In the genomic region with DNA sequence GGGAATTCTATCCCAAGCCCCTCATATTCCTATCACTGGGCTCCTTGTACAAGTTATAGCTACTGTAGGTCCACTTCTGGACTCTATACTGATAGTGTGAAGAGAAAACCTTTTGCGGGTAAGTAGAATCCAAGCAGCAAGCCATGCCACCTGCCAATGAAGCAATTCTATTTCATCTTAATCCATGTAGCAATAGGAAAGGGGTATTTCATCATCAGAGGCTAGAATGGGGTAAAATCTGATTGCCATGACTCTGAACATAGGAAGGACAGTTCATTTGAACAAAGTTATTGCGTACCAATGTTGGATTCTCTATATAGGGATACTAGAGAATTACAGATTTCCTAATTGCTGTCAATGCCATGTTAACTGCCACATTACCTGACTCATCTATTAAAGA, we compare ENCODE assay signal across 25 cellular contexts. TPM values are rescaled to one million over a fixed set of nuclear protein-coding genes. Genes with fewer than 3 reads are reported as not detected.
DNase-seq lines count a peak whose midpoint lies in the region; ATAC-seq, FAIRE-seq and TF ChIP-seq lines count a peak whose summit lies in the region.
"Had no signal": no experiment of that assay in that cellular context is flagged by ENCODE, and none has a peak within 500 bp of the region (broad histone marks: within the 10 kb centered on the region; RNA-seq: fewer than 3 reads in every experiment).

No MANE protein-coding gene starts in this region.

- no peak for TF ChIP-seq RAD21 in HepG2 (CRISPR knock-in tag; IDR thresholded peaks at IDR 0.05)

- BruUV-seq in HepG2 (replicated peaks; lab: Mats Ljungman, UMichigan) (no TSS peak), Panc1 (replicated peaks; lab: Mats Ljungman, UMichigan) (no TSS peak)

- no peak for TF ChIP-seq EP300 in HepG2 (IDR thresholded peaks at IDR 0.05; ENCODE audit: low read depth in 2 of 2, low read length in 2 of 2)
- no peak for TF ChIP-seq EP300 in HepG2 (CRISPR knock-in tag; IDR thresholded peaks at IDR 0.05; ENCODE audit: borderline replicate concordance)

- H3K4me2 ChIP-seq in HepG2 (ENCODE audit: low read depth, low read length) = no peak overlapping the region
- H3K4me2 ChIP-seq: BLaER1 had no signal

- TF ChIP-seq POLR2A in HepG2 (IDR thresholded peaks at IDR 0.05; ENCODE audit: insufficient read depth in 1 of 2, low read depth in 2 of 2, low read length in 2 of 2) (no peak), right lobe of liver (IDR thresholded peaks at IDR 0.05) (no peak)

- H3K79me2 ChIP-seq in HepG2 (ENCODE audit: insufficient read depth, low read length) = no peaks in the 10 kb centered on the region

- H3K36me3 ChIP-seq in HepG2 (replicated peaks in 1 of 2; ENCODE audit: control insufficient read depth in 1 of 2, insufficient read depth in 2 of 2, low read length in 2 of 2) = no peaks in the 10 kb centered on the region
- no peaks in the 10 kb centered on the region for H3K36me3 ChIP-seq in right lobe of liver
- H3K36me3 ChIP-seq in Panc1 (ENCODE audit: control insufficient read depth, insufficient read depth, low read length) = no peaks in the 10 kb centered on the region; the same call in 1 of the 2 replicates
- no peaks in the 10 kb centered on the region for H3K36me3 ChIP-seq in subcutaneous abdominal adipose tissue (ENCODE audit: control insufficient read depth in 5 of 5, insufficient read depth in 5 of 5, low read length in 5 of 5)
- H3K36me3 ChIP-seq: BLaER1, heart right ventricle, lower lobe of right lung, ovary, WERI-Rb-1 had no signal

- H3K4me1 ChIP-seq in HepG2 (ENCODE audit: insufficient read depth, low read length) = peaks cover 48% of the 10 kb centered on the region
- peaks cover 0 to 29% (median 0%) of the 10 kb centered on the region in 4 donors for H3K4me1 ChIP-seq in right lobe of liver
- peaks cover 37% of the 10 kb centered on the region for H3K4me1 ChIP-seq in Panc1 (ENCODE audit: control insufficient read depth, insufficient read depth, low read length)
- H3K4me1 ChIP-seq in subcutaneous abdominal adipose tissue (ENCODE audit: control insufficient read depth in 5 of 5, insufficient read depth in 5 of 5, low read length in 5 of 5) = peaks cover 4 to 77% (median 38%) of the 10 kb centered on the region in 5 donors
- H3K4me1 ChIP-seq: foreskin keratinocyte had no signal

- H3K27ac ChIP-seq in HepG2 (ENCODE audit: extremely low read length, insufficient read depth, low read length) (no peak overlapping the region), right lobe of liver (no peak overlapping the region), Panc1 (ENCODE audit: low read length) (peak overlapping the region; percentile 91), subcutaneous abdominal adipose tissue (ENCODE audit: low read depth, low read length) (peak overlapping the region; percentile 74)
- H3K27ac ChIP-seq: BLaER1, foreskin keratinocyte, heart right ventricle, ovary, WERI-Rb-1 had no signal

- H4K20me1 ChIP-seq in HepG2 (ENCODE audit: insufficient read depth, low read length) = no peaks in the 10 kb centered on the region; the same call in 1 of the 2 replicates

- CTCF ChIA-PET in HepG2 (lab: Yijun Ruan, JAX; ENCODE audit: low intra/inter-chr PET ratio, low total read pairs) (no interaction called here), Panc1 (lab: Charles Lee) (no interaction called here)

- DNase-seq in HepG2 (ENCODE audit: low spot score) (no peak), right lobe of liver (no peak), Panc1 (ENCODE audit: low read depth, low spot score) (no peak), fibroblast of gingiva (ENCODE audit: low read depth) (peak; percentile 20), frontal cortex (ENCODE audit: low spot score in 2 of 2) (no peak), middle frontal gyrus (ENCODE audit: extremely low spot score, low spot score) (no peak), NCI-H524 (lab: John Stamatoyannopoulos, UW) (no peak)
- DNase-seq: activated CD4-positive, alpha-beta T cell treated with anti-CD3 and anti-CD28 coated beads, Interleukin-2, amount 10 ng/mL, durations not matched to agents 24 days and 14 days; activated naive CD8-positive, alpha-beta T cell treated with anti-CD3 and anti-CD28 coated beads, Interleukin-2, amount 50 U/mL, for 24 hours; activated T-cell treated with anti-CD3 and anti-CD28 coated beads, Interleukin-2, amount 50 U/mL, for 4 hours; heart right ventricle; lower lobe of right lung; NCI-H1105; NCI-H1930; NCI-H526 treated with DMSO at 0.1 percent for 48 hours; nephron progenitor cell; ovary; stimulated activated CD4-positive, alpha-beta T cell treated with anti-CD3 and anti-CD28 coated beads, Interleukin-2, amount 100 ng/mL, for 24 hours; WERI-Rb-1 had no signal

- no peak overlapping the region for H2AFZ ChIP-seq in HepG2 (ENCODE audit: low read length)

- H3K9ac ChIP-seq in HepG2 (ENCODE audit: insufficient read depth, low read depth, low read length) = no peak overlapping the region
- H3K9ac ChIP-seq in subcutaneous abdominal adipose tissue (ENCODE audit: low read length in 5 of 5) = no peak overlapping the region
- H3K9ac ChIP-seq: BLaER1 had no signal

- TF ChIP-seq CTCF in HepG2 (CRISPR knock-in tag; IDR thresholded peaks at IDR 0.05) (no peak), right lobe of liver (IDR thresholded peaks at IDR 0.05) (no peak), Panc1 (IDR thresholded peaks at IDR 0.05) (no peak)

- H3K9me3 ChIP-seq in HepG2 (ENCODE audit: low read length) (no peaks in the 10 kb centered on the region), right lobe of liver (no peaks in the 10 kb centered on the region), Panc1 (ENCODE audit: control insufficient read depth, insufficient read depth, low read depth, low read length) (no peaks in the 10 kb centered on the region), subcutaneous abdominal adipose tissue (ENCODE audit: control insufficient read depth in 5 of 5, low read length in 5 of 5) (no peaks in the 10 kb centered on the region)
- H3K9me3 ChIP-seq: BLaER1, heart right ventricle, lower lobe of right lung, ovary had no signal

- 64% methylated on average over 2 of the region's 2 CpGs for WGBS in HepG2 (ENCODE audit: low lambda C conversion rate)
- WGBS in right lobe of liver (ENCODE audit: insufficient coverage, low coverage, low lambda C conversion rate, missing lambda C conversion rate) = 79% methylated on average over 2 of the region's 2 CpGs

- in situ Hi-C loops in HepG2 (cut with HindIII; ENCODE audit: extremely low pct_ligation_motif_present, low pct_unique_long_range_greater_than_20kb) (no loop called here), Panc1 (cut with HindIII; ENCODE audit: low pct_unique_long_range_greater_than_20kb, low sequenced_read_pairs) (no loop called here)

- ATAC-seq in HepG2 (no peak), right lobe of liver (no peak), Panc1 (no peak)
- ATAC-seq: activated naive CD8-positive, alpha-beta T cell treated with anti-CD3 and anti-CD28 coated beads, Interleukin-2, amount 50 U/mL, for 24 hours; activated T-cell treated with anti-CD3 and anti-CD28 coated beads, Interleukin-2, amount 50 U/mL, for 4 hours; heart right ventricle; lower lobe of right lung had no signal

- no peak for FAIRE-seq in HepG2 (lab: Jason Lieb, UNC)
- no peak for FAIRE-seq in frontal cortex (lab: Jason Lieb, UNC)
- FAIRE-seq: G401.6, HTR-8/SVneo had no signal

- POLR2A ChIA-PET in HepG2 (lab: Yijun Ruan, JAX) = no interaction called here
- POLR2A ChIA-PET in Panc1 (lab: Charles Lee) = no interaction called here

- intact Hi-C loops in HepG2 (cut with micrococcal nuclease; ENCODE audit: unreplicated experiment) = no loop called here
- intact Hi-C loops in right lobe of liver (cut with DNase I) = no loop called here
- intact Hi-C loops in Panc1 (cut with micrococcal nuclease; ENCODE audit: unreplicated experiment) = no loop called here

- H3K27me3 ChIP-seq in HepG2 (ENCODE audit: control insufficient read depth in 1 of 2, insufficient read depth in 2 of 2, low read length in 2 of 2) (peaks cover 24 to 94% of the 10 kb centered on the region in 2 experiments; a peak in 4 of 5 replicates), right lobe of liver (peaks cover 0 to 11% of the 10 kb centered on the region in 2 donors), Panc1 (ENCODE audit: control insufficient read depth, insufficient read depth, low read length) (no peaks in the 10 kb centered on the region), subcutaneous abdominal adipose tissue (ENCODE audit: control insufficient read depth in 5 of 5, insufficient read depth in 4 of 5, low read length in 5 of 5) (peaks cover 27 to 47% (median 30%) of the 10 kb centered on the region in 5 donors)
- H3K27me3 ChIP-seq: ovary had no signal

- no peak overlapping the region for H3K4me3 ChIP-seq in HepG2 (replicated peaks in 1 of 3; ENCODE audit: insufficient read depth in 1 of 3, low read depth in 2 of 3, low read length in 3 of 3)
- H3K4me3 ChIP-seq in right lobe of liver = no peak overlapping the region
- H3K4me3 ChIP-seq in Panc1 (ENCODE audit: low read depth in 2 of 2, low read length in 2 of 2) = peak overlapping the region; percentile 2 to 35; a peak in 2 of 4 replicates
- H3K4me3 ChIP-seq in subcutaneous abdominal adipose tissue (ENCODE audit: low read depth in 1 of 5, low read length in 5 of 5) = no peak overlapping the region
- H3K4me3 ChIP-seq: BLaER1, heart right ventricle, lower lobe of right lung, ovary had no signal

RNA-seq across cellular contexts. Expression of gene BMP6, which starts 4.5 kb away (rescaled TPM):
- total RNA-seq in HepG2 (2016; rRNA removed; fragmentation: Illumina TruSeq; extraction: Trizol) (0.09 TPM in 1 of 2 replicates, not detected in the other), right lobe of liver (1 to 10 TPM; 1.8 to 4.4 (median 2.6) TPM), Panc1 (2021; ENCODE audit: unreplicated experiment) (13.6 TPM), frontal cortex (4.9 TPM)
- total RNA-seq in HepG2 (2016; cell fraction: cytosol; rRNA removed; fragmentation: Illumina TruSeq; extraction: Trizol; ENCODE audit: low read depth) = not detected in 2 replicates
- total RNA-seq in HepG2 (2016; cell fraction: insoluble cytoplasmic fraction; rRNA removed; fragmentation: Illumina TruSeq; extraction: Trizol) = not detected in 2 replicates
- total RNA-seq in HepG2 (2016; cell fraction: membrane; rRNA removed; fragmentation: Illumina TruSeq; extraction: Trizol) = not detected in 2 replicates
- not detected in 2 replicates for total RNA-seq in HepG2 (2016; cell fraction: nucleus; rRNA removed; fragmentation: Illumina TruSeq; extraction: Trizol)
- polyA plus RNA-seq in HepG2 (2011; rRNA removed) = 0.14 and 0.18 TPM in 2 replicates
- polyA plus RNA-seq in HepG2 (2011; cell fraction: cytosol; rRNA removed) = 0.11 and 0.17 TPM in 2 replicates
- 0.10 and 0.13 TPM in 2 replicates for polyA plus RNA-seq in HepG2 (2011; cell fraction: nucleus; rRNA removed)
- polyA plus RNA-seq in HepG2 (2012) = 0.07 and 0.41 TPM in 2 replicates
- not detected in 2 replicates for polyA plus RNA-seq in HepG2 (2016; cell fraction: cytosol; fragmentation: Illumina TruSeq; extraction: Trizol; ENCODE audit: low read depth)
- polyA plus RNA-seq in HepG2 (2016; cell fraction: insoluble cytoplasmic fraction; fragmentation: Illumina TruSeq; extraction: Trizol; ENCODE audit: low read depth) = not detected in 2 replicates
- not detected in 2 replicates for polyA plus RNA-seq in HepG2 (2016; cell fraction: membrane; fragmentation: Illumina TruSeq; extraction: Trizol; ENCODE audit: low read depth)
- not detected in 2 replicates for polyA plus RNA-seq in HepG2 (2016; cell fraction: nucleus; fragmentation: Illumina TruSeq; extraction: Trizol; ENCODE audit: insufficient read depth, low read depth)
- 0.54 and 62.0 TPM in 2 replicates for polyA minus RNA-seq in HepG2 (2011; rRNA and poly(A)+ RNA removed; ENCODE audit: low replicate concordance)
- polyA minus RNA-seq in HepG2 (2011; cell fraction: cytosol; rRNA and poly(A)+ RNA removed) = 0.30 and 0.35 TPM in 2 replicates
- polyA minus RNA-seq in HepG2 (2011; cell fraction: nucleus; rRNA and poly(A)+ RNA removed) = 0.25 and 0.39 TPM in 2 replicates
- polyA plus RNA-seq in Panc1 (2012; ENCODE audit: insufficient read length) = 12.0 TPM
- total RNA-seq: activated CD8-positive, alpha-beta memory T cell treated with anti-CD3 and anti-CD28 coated beads for 36 hours; activated T-cell treated with anti-CD3 and anti-CD28 coated beads, Interleukin-2, amount 50 U/mL, for 4 hours had no signal

Comparison
In these comparisons a context has a peak if more than half of its experiments do, and no peak if none do; other contexts are left out.
1. H3K27ac ChIP-seq: peak in Panc1 (single experiment) and subcutaneous abdominal adipose tissue (single experiment); none in HepG2 (single experiment) and right lobe of liver (0 of 3).
2. H3K4me3 ChIP-seq: peak in Panc1 (2 of 2); none in HepG2 (0 of 3), right lobe of liver (0 of 3) and subcutaneous abdominal adipose tissue (0 of 5).